ENCODE assay signal across 8 cellular contexts in genomic region chr3:86990734-86991481, GRCh38. TPM values are rescaled to one million over a fixed set of nuclear protein-coding genes. Genes with fewer than 3 reads are reported as not detected.
DNase-seq lines count a peak whose midpoint lies in the region; ATAC-seq and TF ChIP-seq lines count a peak whose summit lies in the region.

VGLL3 (minus strand) TSS chr3:86991149; CDS start chr3:86990743, 406 bp downstream.

- ATAC-seq in GM19468 (IDR thresholded peaks at IDR 0.05; ENCODE audit: extremely low read depth, unreplicated experiment), result peak; percentile 23
- peak; percentile 77 for ATAC-seq in left lobe of liver
- peak; percentile 77 for ATAC-seq in stimulated activated naive CD8-positive, alpha-beta T cell treated with anti-CD3 and anti-CD28 coated beads, Interleukin-15, amount 100 ng/mL, for 72 hours
- ATAC-seq in HG02623 (IDR thresholded peaks at IDR 0.05; ENCODE audit: unreplicated experiment), result no peak

- no peak within 1 kb of the TSS for H3K27ac Mint-ChIP-seq in stimulated activated naive CD8-positive, alpha-beta T cell treated with anti-CD3 and anti-CD28 coated beads, Interleukin-15, amount 100 ng/mL, for 72 hours

- H3K27me3 Mint-ChIP-seq in stimulated activated naive CD8-positive, alpha-beta T cell treated with anti-CD3 and anti-CD28 coated beads, Interleukin-15, amount 100 ng/mL, for 72 hours, result peaks cover 47% of the 10 kb centered on the region

- TF ChIP-seq CTCF in coronary artery (IDR thresholded peaks at IDR 0.05), result no peak

- H3K4me1 Mint-ChIP-seq in stimulated activated naive CD8-positive, alpha-beta T cell treated with anti-CD3 and anti-CD28 coated beads, Interleukin-15, amount 100 ng/mL, for 72 hours, result peaks cover 7% of the 10 kb centered on the region

- H3K9me3 Mint-ChIP-seq in stimulated activated naive CD8-positive, alpha-beta T cell treated with anti-CD3 and anti-CD28 coated beads, Interleukin-15, amount 100 ng/mL, for 72 hours, result no peaks in the 10 kb centered on the region

- H3K27ac ChIP-seq in coronary artery, result peak within 1 kb of the TSS; percentile 94 to 96

- DNase-seq in AG08396 (ENCODE audit: low spot score), result peak; percentile 79
- DNase-seq in NCI-H526 (lab: John Stamatoyannopoulos, UW), result peak; percentile 87 to 90
- DNase-seq in coronary artery (ENCODE audit: low spot score), result peak; percentile 88
- DNase-seq in left lobe of liver (ENCODE audit: low spot score), result peak; percentile 48
- DNase-seq in stimulated activated naive CD8-positive, alpha-beta T cell treated with anti-CD3 and anti-CD28 coated beads, Interleukin-15, amount 100 ng/mL, for 72 hours, result peak in 1 of 2 donors; percentile 5
- no peak for DNase-seq in activated CD4-positive, CD25-positive, alpha-beta regulatory T cell (lab: John Stamatoyannopoulos, UW)

- H3K4me3 ChIP-seq in coronary artery, result peak within 1 kb of the TSS; percentile 97

- H3K4me3 Mint-ChIP-seq in stimulated activated naive CD8-positive, alpha-beta T cell treated with anti-CD3 and anti-CD28 coated beads, Interleukin-15, amount 100 ng/mL, for 72 hours, result peak within 1 kb of the TSS in 1 of 2 donors; percentile 39

RNA-seq across cellular contexts. Expression of gene VGLL3, which starts in this region (rescaled TPM):
- 0.33 TPM for total RNA-seq in left lobe of liver

Comparison
In these comparisons a context has a peak if more than half of its experiments do, and no peak if none do; other contexts are left out.
1. Peak in DNase-seq and ATAC-seq in left lobe of liver; RNA of the gene not detected or under 1 TPM.
2. DNase-seq: peak in AG08396 (single experiment), NCI-H526 (2 of 2) and coronary artery (single experiment); none in activated CD4-positive, CD25-positive, alpha-beta regulatory T cell (0 of 4).